Comparison of ENCODE assay signal across 18 cellular contexts in the genomic region with DNA sequence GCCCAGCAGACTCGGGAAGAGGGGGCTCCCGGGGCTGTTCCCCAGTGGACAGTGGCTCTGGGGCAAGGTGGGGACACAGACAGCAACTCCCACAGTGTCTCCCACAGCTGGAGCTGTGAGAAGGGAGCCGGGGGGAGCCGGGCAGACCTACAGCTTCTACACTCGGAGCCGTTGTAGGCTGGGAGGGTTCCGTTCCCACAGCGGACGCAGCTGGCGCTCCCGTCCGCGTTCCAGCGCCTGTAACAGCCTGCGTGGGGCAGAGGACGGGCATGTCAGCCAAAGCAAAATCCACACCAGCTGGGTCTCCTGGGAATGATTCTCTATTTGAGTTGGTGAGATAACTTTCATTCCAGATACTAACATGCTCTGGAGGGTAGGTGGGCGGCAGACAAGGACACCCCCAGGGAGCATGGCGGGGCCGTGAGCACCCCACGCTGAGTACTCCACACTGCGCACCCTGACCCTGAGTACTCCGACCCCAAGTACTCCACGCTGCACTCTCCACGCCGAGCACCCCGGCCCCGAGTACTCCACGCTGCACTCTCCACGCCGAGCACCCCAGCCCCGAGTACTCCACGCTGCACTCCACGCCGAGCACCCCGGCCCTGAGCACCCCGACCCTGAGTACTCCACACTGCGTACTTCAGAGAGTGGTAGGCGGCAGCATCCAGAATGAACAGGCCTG. TPM values are rescaled to one million over a fixed set of nuclear protein-coding genes. Genes with fewer than 3 reads are reported as not detected.
DNase-seq lines count a peak whose midpoint lies in the region; ATAC-seq lines count a peak whose summit lies in the region.
"Had no signal": no experiment of that assay in that cellular context is flagged by ENCODE, and none has a peak within 500 bp of the region (broad histone marks: within the 10 kb centered on the region; RNA-seq: fewer than 3 reads in every experiment).

No MANE protein-coding gene starts in this region.

- H3K23ac ChIP-seq in mesendoderm (ENCODE audit: low read length) = no peak overlapping the region

- no peak overlapping the region for H3K4me3 Mint-ChIP-seq in activated CD4-positive, alpha-beta memory T cell treated with anti-CD3 and anti-CD28 coated beads for 36 hours
- no peak overlapping the region for H3K4me3 Mint-ChIP-seq in activated CD4-positive, alpha-beta memory T cell treated with anti-CD3 and anti-CD28 coated beads, Interleukin-2, amount 10 ng/mL, durations not matched to agents 7 days and 5 days
- no peak overlapping the region for H3K4me3 Mint-ChIP-seq in stimulated activated naive CD8-positive, alpha-beta T cell treated with anti-CD3 and anti-CD28 coated beads, Interleukin-15, amount 100 ng/mL, for 72 hours
- H3K4me3 Mint-ChIP-seq in activated naive CD8-positive, alpha-beta T cell treated with anti-CD3 and anti-CD28 coated beads for 36 hours = no peak overlapping the region
- H3K4me3 Mint-ChIP-seq: IgD-negative memory B cell had no signal

- no peak overlapping the region for H3K18ac ChIP-seq in mesendoderm (ENCODE audit: low read length)

- POLR2A ChIA-PET in activated CD4-positive, alpha-beta memory T cell treated with anti-CD3 and anti-CD28 coated beads for 36 hours (lab: Charles Lee) = no interaction called here
- POLR2A ChIA-PET in activated CD4-positive, alpha-beta memory T cell treated with anti-CD3 and anti-CD28 coated beads, Interleukin-2, amount 10 ng/mL, durations not matched to agents 7 days and 5 days (lab: Charles Lee) = interaction anchor here (1.1 kb wide), 1 partner anchor 26 kb away, joined by 3 read pairs; no protein-coding TSS in a partner anchor

- no peak overlapping the region for H3K27ac Mint-ChIP-seq in activated CD4-positive, alpha-beta memory T cell treated with anti-CD3 and anti-CD28 coated beads for 36 hours
- no peak overlapping the region for H3K27ac Mint-ChIP-seq in activated CD4-positive, alpha-beta memory T cell treated with anti-CD3 and anti-CD28 coated beads, Interleukin-2, amount 10 ng/mL, durations not matched to agents 7 days and 5 days
- peak overlapping the region in 1 of 2 donors; percentile 27 for H3K27ac Mint-ChIP-seq in stimulated activated naive CD8-positive, alpha-beta T cell treated with anti-CD3 and anti-CD28 coated beads, Interleukin-15, amount 100 ng/mL, for 72 hours
- no peak overlapping the region for H3K27ac Mint-ChIP-seq in activated naive CD8-positive, alpha-beta T cell treated with anti-CD3 and anti-CD28 coated beads for 36 hours
- H3K27ac Mint-ChIP-seq: CD14-positive monocyte, IgD-negative memory B cell had no signal

- peaks cover 2% of the 10 kb centered on the region for H3K36me3 Mint-ChIP-seq in activated CD4-positive, alpha-beta memory T cell treated with anti-CD3 and anti-CD28 coated beads for 36 hours
- H3K36me3 Mint-ChIP-seq in activated CD4-positive, alpha-beta memory T cell treated with anti-CD3 and anti-CD28 coated beads, Interleukin-2, amount 10 ng/mL, durations not matched to agents 7 days and 5 days (ENCODE audit: low read depth) = peaks cover 2% of the 10 kb centered on the region
- H3K36me3 Mint-ChIP-seq in activated naive CD8-positive, alpha-beta T cell treated with anti-CD3 and anti-CD28 coated beads for 36 hours = peaks cover 5% of the 10 kb centered on the region
- H3K36me3 Mint-ChIP-seq: IgD-negative memory B cell had no signal

- no peaks in the 10 kb centered on the region for H3K4me1 ChIP-seq in mesendoderm (ENCODE audit: control insufficient read depth, low read depth, low read length)

- no peak overlapping the region for H2AK5ac ChIP-seq in mesendoderm (ENCODE audit: low read length)

- WGBS in mesendoderm (ENCODE audit: extremely low coverage, insufficient coverage, low lambda C conversion rate) = no CpG with 5 or more reads among the region's 38 CpGs

- H3K79me2 ChIP-seq in mesendoderm (ENCODE audit: control insufficient read depth, insufficient read depth, low read length) = no peaks in the 10 kb centered on the region

- no peak overlapping the region for H3K4me2 ChIP-seq in mesendoderm (ENCODE audit: low read length)

- no peak overlapping the region for H4K8ac ChIP-seq in mesendoderm (ENCODE audit: low read depth, low read length)

- no peak overlapping the region for H3K4me3 ChIP-seq in mesendoderm (ENCODE audit: low read length)

- H3K27me3 Mint-ChIP-seq in activated CD4-positive, alpha-beta memory T cell treated with anti-CD3 and anti-CD28 coated beads for 36 hours = no peaks in the 10 kb centered on the region
- H3K27me3 Mint-ChIP-seq in activated CD4-positive, alpha-beta memory T cell treated with anti-CD3 and anti-CD28 coated beads, Interleukin-2, amount 10 ng/mL, durations not matched to agents 7 days and 5 days = no peaks in the 10 kb centered on the region
- H3K27me3 Mint-ChIP-seq in stimulated activated naive CD8-positive, alpha-beta T cell treated with anti-CD3 and anti-CD28 coated beads, Interleukin-15, amount 100 ng/mL, for 72 hours = no peaks in the 10 kb centered on the region
- no peaks in the 10 kb centered on the region for H3K27me3 Mint-ChIP-seq in activated naive CD8-positive, alpha-beta T cell treated with anti-CD3 and anti-CD28 coated beads for 36 hours
- H3K27me3 Mint-ChIP-seq: IgD-negative memory B cell had no signal

- H2BK120ac ChIP-seq in mesendoderm (ENCODE audit: low read depth, low read length) = no peak overlapping the region

- ATAC-seq in left lobe of liver = no peak
- ATAC-seq in stimulated activated naive CD8-positive, alpha-beta T cell treated with anti-CD3 and anti-CD28 coated beads, Interleukin-15, amount 100 ng/mL, for 72 hours = peak; percentile 2
- ATAC-seq: Panc1 had no signal

- H3K79me1 ChIP-seq in mesendoderm (ENCODE audit: low read length) = no peaks in the 10 kb centered on the region

- H4K5ac ChIP-seq in mesendoderm (ENCODE audit: low read length) = no peak overlapping the region

- no peak overlapping the region for H2BK5ac ChIP-seq in mesendoderm (ENCODE audit: low read length)

- H3K9me3 Mint-ChIP-seq in activated CD4-positive, alpha-beta memory T cell treated with anti-CD3 and anti-CD28 coated beads for 36 hours = no peaks in the 10 kb centered on the region
- no peaks in the 10 kb centered on the region for H3K9me3 Mint-ChIP-seq in activated CD4-positive, alpha-beta memory T cell treated with anti-CD3 and anti-CD28 coated beads, Interleukin-2, amount 10 ng/mL, durations not matched to agents 7 days and 5 days
- no peaks in the 10 kb centered on the region for H3K9me3 Mint-ChIP-seq in stimulated activated naive CD8-positive, alpha-beta T cell treated with anti-CD3 and anti-CD28 coated beads, Interleukin-15, amount 100 ng/mL, for 72 hours
- no peaks in the 10 kb centered on the region for H3K9me3 Mint-ChIP-seq in activated naive CD8-positive, alpha-beta T cell treated with anti-CD3 and anti-CD28 coated beads for 36 hours
- H3K9me3 Mint-ChIP-seq: IgD-negative memory B cell had no signal

- no peak overlapping the region for H3K4ac ChIP-seq in mesendoderm (ENCODE audit: low read depth, low read length)

- DNase-seq in activated CD4-positive, alpha-beta memory T cell treated with anti-CD3 and anti-CD28 coated beads for 36 hours = peak; percentile 6
- no peak for DNase-seq in activated CD4-positive, alpha-beta memory T cell treated with anti-CD3 and anti-CD28 coated beads, Interleukin-2, amount 10 ng/mL, durations not matched to agents 7 days and 5 days
- peak; percentile 13 for DNase-seq in NAMALWA (ENCODE audit: low spot score)
- DNase-seq in left lobe of liver (ENCODE audit: low spot score) = peak; percentile 40
- DNase-seq in stimulated activated naive CD8-positive, alpha-beta T cell treated with anti-CD3 and anti-CD28 coated beads, Interleukin-15, amount 100 ng/mL, for 72 hours = peak in 1 of 2 donors; percentile 10
- DNase-seq in activated naive CD8-positive, alpha-beta T cell treated with anti-CD3 and anti-CD28 coated beads for 36 hours = no peak
- DNase-seq in NCI-H2029 (lab: John Stamatoyannopoulos, UW) = no peak
- no peak for DNase-seq in mesendoderm
- DNase-seq: COR-L47, DMS153, NCI-H1417 treated with DMSO at 0.1 percent for 48 hours, NCI-H2029 treated with DMSO at 0.1 percent for 48 hours, NCI-H510A treated with DMSO at 0.1 percent for 48 hours, SIG-M5 had no signal

- H3K27ac ChIP-seq in mesendoderm (ENCODE audit: low read depth, low read length) = no peak overlapping the region

- H2BK15ac ChIP-seq in mesendoderm (replicated peaks; ENCODE audit: low read depth) = no peak overlapping the region

- no peak overlapping the region for H3K9ac ChIP-seq in mesendoderm (ENCODE audit: low read length)

- no peaks in the 10 kb centered on the region for H3K36me3 ChIP-seq in mesendoderm (ENCODE audit: control insufficient read depth, insufficient read depth, low read length)

- intact Hi-C loops in activated CD4-positive, alpha-beta memory T cell treated with anti-CD3 and anti-CD28 coated beads for 36 hours (cut with micrococcal nuclease) = no loop called here

- H3K4me1 Mint-ChIP-seq in activated CD4-positive, alpha-beta memory T cell treated with anti-CD3 and anti-CD28 coated beads for 36 hours (ENCODE audit: low read depth) = no peaks in the 10 kb centered on the region
- no peaks in the 10 kb centered on the region for H3K4me1 Mint-ChIP-seq in activated CD4-positive, alpha-beta memory T cell treated with anti-CD3 and anti-CD28 coated beads, Interleukin-2, amount 10 ng/mL, durations not matched to agents 7 days and 5 days
- peaks cover 6% of the 10 kb centered on the region for H3K4me1 Mint-ChIP-seq in stimulated activated naive CD8-positive, alpha-beta T cell treated with anti-CD3 and anti-CD28 coated beads, Interleukin-15, amount 100 ng/mL, for 72 hours
- H3K4me1 Mint-ChIP-seq in activated naive CD8-positive, alpha-beta T cell treated with anti-CD3 and anti-CD28 coated beads for 36 hours = no peaks in the 10 kb centered on the region
- H3K4me1 Mint-ChIP-seq: CD14-positive monocyte, IgD-negative memory B cell had no signal

- no peaks in the 10 kb centered on the region for H3K27me3 ChIP-seq in mesendoderm (ENCODE audit: insufficient read depth, low read length, poor library complexity)

- H3K56ac ChIP-seq in mesendoderm (ENCODE audit: low read length) = no peak overlapping the region

- CTCF ChIA-PET in activated CD4-positive, alpha-beta memory T cell treated with anti-CD3 and anti-CD28 coated beads for 36 hours (lab: Charles Lee) = no interaction called here
- CTCF ChIA-PET in activated CD4-positive, alpha-beta memory T cell treated with anti-CD3 and anti-CD28 coated beads, Interleukin-2, amount 10 ng/mL, durations not matched to agents 7 days and 5 days (lab: Charles Lee) = no interaction called here

RNA-seq across cellular contexts. Expression of gene RNF223, which starts 13.4 kb away (rescaled TPM):
- not detected for total RNA-seq in activated CD4-positive, alpha-beta memory T cell treated with anti-CD3 and anti-CD28 coated beads for 36 hours
- total RNA-seq in activated CD4-positive, alpha-beta memory T cell treated with anti-CD3 and anti-CD28 coated beads, Interleukin-2, amount 10 ng/mL, durations not matched to agents 7 days and 5 days = not detected
- not detected for total RNA-seq in left lobe of liver
- total RNA-seq in activated naive CD8-positive, alpha-beta T cell treated with anti-CD3 and anti-CD28 coated beads for 36 hours = not detected
- polyA plus RNA-seq in mesendoderm (2013, experiment 1 of 2) = not detected
- not detected for polyA plus RNA-seq in mesendoderm (2013, experiment 2 of 2)
- total RNA-seq: HT1080 had no signal
- polyA plus RNA-seq: CD14-positive monocyte, IgD-negative memory B cell had no signal

RNA-seq across cellular contexts. Expression of gene C1orf159, which starts 28.4 kb away (rescaled TPM):
- total RNA-seq in activated CD4-positive, alpha-beta memory T cell treated with anti-CD3 and anti-CD28 coated beads for 36 hours = 10 to 100 TPM; 19.5 to 20.5 TPM
- total RNA-seq in activated CD4-positive, alpha-beta memory T cell treated with anti-CD3 and anti-CD28 coated beads, Interleukin-2, amount 10 ng/mL, durations not matched to agents 7 days and 5 days = 10 to 100 TPM; 18.6 to 19.9 TPM
- 8.4 TPM for total RNA-seq in left lobe of liver
- total RNA-seq in activated naive CD8-positive, alpha-beta T cell treated with anti-CD3 and anti-CD28 coated beads for 36 hours = 10 to 100 TPM; 18.9 to 19.0 TPM
- polyA plus RNA-seq in mesendoderm (2013, experiment 1 of 2) = 7.0 TPM
- 6.8 TPM for polyA plus RNA-seq in mesendoderm (2013, experiment 2 of 2)

Comparison
In these comparisons a context has a peak if more than half of its experiments do, and no peak if none do; other contexts are left out.
1. DNase-seq: peak in activated CD4-positive, alpha-beta memory T cell treated with anti-CD3 and anti-CD28 coated beads for 36 hours (single experiment), NAMALWA (single experiment) and left lobe of liver (single experiment); none in activated CD4-positive, alpha-beta memory T cell treated with anti-CD3 and anti-CD28 coated beads, Interleukin-2, amount 10 ng/mL, durations not matched to agents 7 days and 5 days (single experiment), activated naive CD8-positive, alpha-beta T cell treated with anti-CD3 and anti-CD28 coated beads for 36 hours (single experiment), NCI-H2029 (single experiment) and mesendoderm (single experiment).